Comparison of ENCODE assay signal across 8 cellular contexts in the genomic region with DNA sequence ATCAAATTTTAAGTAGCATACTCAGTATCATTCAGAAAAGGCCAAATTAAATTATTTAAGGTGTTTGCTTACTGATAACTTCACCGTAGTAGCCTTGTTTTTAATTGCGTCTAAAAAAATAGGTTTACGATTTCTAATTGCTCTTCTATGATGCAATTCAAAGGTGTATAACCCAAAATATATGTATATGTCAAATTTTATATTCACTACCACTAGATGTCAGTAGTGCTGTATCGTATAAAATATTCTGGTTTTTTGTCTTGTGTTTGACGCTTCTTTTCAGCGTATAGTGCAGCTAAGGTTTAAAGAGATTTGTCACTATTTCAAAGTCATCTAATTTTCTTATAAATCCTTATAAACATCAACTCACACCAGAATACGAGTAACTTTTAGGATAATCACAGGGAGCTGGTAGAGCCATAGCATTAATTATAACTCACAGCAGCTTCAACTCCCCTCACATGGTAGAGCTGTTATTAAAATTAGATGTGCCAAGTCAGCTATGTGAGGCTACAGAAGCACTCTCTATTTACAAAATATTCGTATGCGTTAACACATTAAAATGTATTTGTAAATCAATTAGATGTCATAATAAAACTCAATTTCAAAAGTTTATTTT. TPM values are rescaled to one million over a fixed set of nuclear protein-coding genes. Genes with fewer than 3 reads are reported as not detected.
DNase-seq lines count a peak whose midpoint lies in the region; ATAC-seq and TF ChIP-seq lines count a peak whose summit lies in the region.

No MANE protein-coding gene starts in this region.

- no peak for TF ChIP-seq POLR2A in esophagus muscularis mucosa (IDR thresholded peaks at IDR 0.05; ENCODE audit: low read depth)

- WGBS in esophagus muscularis mucosa: 19% methylated on average over 9 of the region's 9 CpGs

- H3K4me3 Mint-ChIP-seq in activated T-helper 1 cell treated with anti-CD3 and anti-CD28 coated beads, Interleukin-12 subunit alpha, Interleukin-12 subunit beta, Interleukin-2, Interleukin-4 antibody, amounts not matched to agents 30 ng/mL and 10 ng/mL and 1 ng/mL, durations not matched to agents 14 hours and 24 hours and 36 hours: no peak overlapping the region

- peak; percentile 59 for DNase-seq in DMS 273 treated with DMSO at 0.1 percent for 48 hours (lab: John Stamatoyannopoulos, UW)
- DNase-seq in KBM-7: peak; percentile 68
- no peak for DNase-seq in Panc1 (ENCODE audit: low read depth, low spot score)
- no peak for DNase-seq in esophagus muscularis mucosa (ENCODE audit: extremely low spot score)
- DNase-seq in pons (ENCODE audit: low spot score): peak; percentile 80
- no peak for DNase-seq in activated T-helper 1 cell treated with anti-CD3 and anti-CD28 coated beads, Interleukin-12 subunit alpha, Interleukin-12 subunit beta, Interleukin-2, Interleukin-4 antibody, amounts not matched to agents 30 ng/mL and 10 ng/mL and 1 ng/mL, durations not matched to agents 14 hours and 24 hours and 36 hours (ENCODE audit: low spot score)

- no peak overlapping the region for H3K27ac Mint-ChIP-seq in activated T-helper 1 cell treated with anti-CD3 and anti-CD28 coated beads, Interleukin-12 subunit alpha, Interleukin-12 subunit beta, Interleukin-2, Interleukin-4 antibody, amounts not matched to agents 30 ng/mL and 10 ng/mL and 1 ng/mL, durations not matched to agents 14 hours and 24 hours and 36 hours

- no peaks in the 10 kb centered on the region for H3K9me3 ChIP-seq in Panc1 (ENCODE audit: control insufficient read depth, insufficient read depth, low read depth, low read length)
- no peaks in the 10 kb centered on the region for H3K9me3 ChIP-seq in esophagus muscularis mucosa

- H3K4me1 Mint-ChIP-seq in activated T-helper 1 cell treated with anti-CD3 and anti-CD28 coated beads, Interleukin-12 subunit alpha, Interleukin-12 subunit beta, Interleukin-2, Interleukin-4 antibody, amounts not matched to agents 30 ng/mL and 10 ng/mL and 1 ng/mL, durations not matched to agents 14 hours and 24 hours and 36 hours (ENCODE audit: low read depth): peaks cover 12% of the 10 kb centered on the region

- no peaks in the 10 kb centered on the region for H3K36me3 Mint-ChIP-seq in activated T-helper 1 cell treated with anti-CD3 and anti-CD28 coated beads, Interleukin-12 subunit alpha, Interleukin-12 subunit beta, Interleukin-2, Interleukin-4 antibody, amounts not matched to agents 30 ng/mL and 10 ng/mL and 1 ng/mL, durations not matched to agents 14 hours and 24 hours and 36 hours (ENCODE audit: low read depth)

- intact Hi-C loops in Panc1 (cut with micrococcal nuclease; ENCODE audit: unreplicated experiment): loop anchor here (1.0 to 2.0 kb wide), 3 partner anchors 116 to 254 kb away; no protein-coding TSS in a partner anchor
- intact Hi-C loops in esophagus muscularis mucosa (cut with DNase I): loop anchor here (5.0 to 10.0 kb wide), 2 partner anchors 255 to 438 kb away; partner anchors contain the start of gene TSC22D2
- intact Hi-C loops in activated T-helper 1 cell treated with anti-CD3 and anti-CD28 coated beads, Interleukin-12 subunit alpha, Interleukin-12 subunit beta, Interleukin-2, Interleukin-4 antibody, amounts not matched to agents 30 ng/mL and 10 ng/mL and 1 ng/mL, durations not matched to agents 14 hours and 24 hours and 36 hours (cut with micrococcal nuclease): loop anchor here (1.0 to 2.0 kb wide), 3 partner anchors 30 to 254 kb away; no protein-coding TSS in a partner anchor

- H3K9me3 Mint-ChIP-seq in activated T-helper 1 cell treated with anti-CD3 and anti-CD28 coated beads, Interleukin-12 subunit alpha, Interleukin-12 subunit beta, Interleukin-2, Interleukin-4 antibody, amounts not matched to agents 30 ng/mL and 10 ng/mL and 1 ng/mL, durations not matched to agents 14 hours and 24 hours and 36 hours: no peaks in the 10 kb centered on the region

- H3K4me1 ChIP-seq in Panc1 (ENCODE audit: control insufficient read depth, insufficient read depth, low read length): peaks cover 47% of the 10 kb centered on the region
- peaks cover 25 to 59% (median 49%) of the 10 kb centered on the region in 4 donors for H3K4me1 ChIP-seq in esophagus muscularis mucosa

- no TSS peak for BruUV-seq in Panc1 (replicated peaks; lab: Mats Ljungman, UMichigan)

- no peak for TF ChIP-seq EP300 in esophagus muscularis mucosa (IDR thresholded peaks at IDR 0.05)

- H3K27ac ChIP-seq in Panc1 (ENCODE audit: low read length): peak overlapping the region; percentile 100
- H3K27ac ChIP-seq in esophagus muscularis mucosa (replicated peaks in 1 of 4): peak overlapping the region in 3 of 4 donors; percentile 22 to 98 (median 95)

- no peaks in the 10 kb centered on the region for H3K27me3 ChIP-seq in Panc1 (ENCODE audit: control insufficient read depth, insufficient read depth, low read length)
- H3K27me3 ChIP-seq in esophagus muscularis mucosa: no peaks in the 10 kb centered on the region

- peaks cover 28% of the 10 kb centered on the region for H3K27me3 Mint-ChIP-seq in activated T-helper 1 cell treated with anti-CD3 and anti-CD28 coated beads, Interleukin-12 subunit alpha, Interleukin-12 subunit beta, Interleukin-2, Interleukin-4 antibody, amounts not matched to agents 30 ng/mL and 10 ng/mL and 1 ng/mL, durations not matched to agents 14 hours and 24 hours and 36 hours (ENCODE audit: insufficient read depth)

- in situ Hi-C loops in KBM-7 (cut with MboI; ENCODE audit: low pct_unique_long_range_greater_than_20kb, low sequenced_read_pairs): loop anchor here (25.0 kb wide), 1 partner anchor 245 kb away; no protein-coding TSS in a partner anchor
- in situ Hi-C loops in Panc1 (cut with HindIII; ENCODE audit: low pct_unique_long_range_greater_than_20kb, low sequenced_read_pairs): no loop called here

- TF ChIP-seq CTCF in Panc1 (IDR thresholded peaks at IDR 0.05) (peak; percentile 67; the same call in 1 of the 2 replicates), esophagus muscularis mucosa (IDR thresholded peaks at IDR 0.05) (peak; percentile 65 to 69 (median 67))

- H3K4me3 ChIP-seq in Panc1 (ENCODE audit: low read depth in 2 of 2, low read length in 2 of 2) (peak overlapping the region in 1 of 2 experiments; percentile 83; a peak in 3 of 4 replicates), esophagus muscularis mucosa (peak overlapping the region in 1 of 4 donors; percentile 14)

- ATAC-seq in Panc1 (no peak), HG03565 (IDR thresholded peaks at IDR 0.05; ENCODE audit: unreplicated experiment) (no peak), HG03469 (IDR thresholded peaks at IDR 0.05; ENCODE audit: unreplicated experiment) (no peak)

- H3K36me3 ChIP-seq in Panc1 (ENCODE audit: control insufficient read depth, insufficient read depth, low read length): peaks cover 50% of the 10 kb centered on the region
- H3K36me3 ChIP-seq in esophagus muscularis mucosa: peaks cover 0 to 18% (median 0%) of the 10 kb centered on the region in 4 donors

- CTCF ChIA-PET in Panc1 (lab: Charles Lee): interaction anchor here (0.5 to 3.2 kb wide), 4 partner anchors 158 to 729 kb away, joined by 3 to 31 read pairs (median 5); no protein-coding TSS in a partner anchor

- POLR2A ChIA-PET in Panc1 (lab: Charles Lee): no interaction called here

RNA-seq across cellular contexts. Expression of gene PFN2, which starts 3.5 kb away (rescaled TPM):
- total RNA-seq in Panc1 (2021; ENCODE audit: unreplicated experiment): 220 TPM
- polyA plus RNA-seq in Panc1 (2012; ENCODE audit: insufficient read length): 214 TPM
- 10 to 100 TPM; 46.4 to 56.1 (median 50.1) TPM for total RNA-seq in esophagus muscularis mucosa
- total RNA-seq in activated T-helper 1 cell treated with anti-CD3 and anti-CD28 coated beads, Interleukin-12 subunit alpha, Interleukin-12 subunit beta, Interleukin-2, Interleukin-4 antibody, amounts not matched to agents 30 ng/mL and 10 ng/mL and 1 ng/mL, durations not matched to agents 14 hours and 24 hours and 36 hours: 0.42 and 0.47 TPM in 2 replicates

Comparison
In these comparisons a context has a peak if more than half of its experiments do, and no peak if none do; other contexts are left out.
1. DNase-seq: peak in DMS 273 treated with DMSO at 0.1 percent for 48 hours (single experiment), KBM-7 (single experiment) and pons (single experiment); none in Panc1 (single experiment), esophagus muscularis mucosa (single experiment) and activated T-helper 1 cell treated with anti-CD3 and anti-CD28 coated beads, Interleukin-12 subunit alpha, Interleukin-12 subunit beta, Interleukin-2, Interleukin-4 antibody, amounts not matched to agents 30 ng/mL and 10 ng/mL and 1 ng/mL, durations not matched to agents 14 hours and 24 hours and 36 hours (single experiment).
2. RNA of gene PFN2, which starts 3.5 kb away (total RNA-seq): 220 TPM in Panc1 (single experiment) and 46.4 to 56.1 TPM in esophagus muscularis mucosa; 0.42 to 0.47 TPM in activated T-helper 1 cell treated with anti-CD3 and anti-CD28 coated beads, Interleukin-12 subunit alpha, Interleukin-12 subunit beta, Interleukin-2, Interleukin-4 antibody, amounts not matched to agents 30 ng/mL and 10 ng/mL and 1 ng/mL, durations not matched to agents 14 hours and 24 hours and 36 hours; every median in the first group is over 10 times any median in the second.